1 cellular context compared by ENCODE assay signal in the genomic region with DNA sequence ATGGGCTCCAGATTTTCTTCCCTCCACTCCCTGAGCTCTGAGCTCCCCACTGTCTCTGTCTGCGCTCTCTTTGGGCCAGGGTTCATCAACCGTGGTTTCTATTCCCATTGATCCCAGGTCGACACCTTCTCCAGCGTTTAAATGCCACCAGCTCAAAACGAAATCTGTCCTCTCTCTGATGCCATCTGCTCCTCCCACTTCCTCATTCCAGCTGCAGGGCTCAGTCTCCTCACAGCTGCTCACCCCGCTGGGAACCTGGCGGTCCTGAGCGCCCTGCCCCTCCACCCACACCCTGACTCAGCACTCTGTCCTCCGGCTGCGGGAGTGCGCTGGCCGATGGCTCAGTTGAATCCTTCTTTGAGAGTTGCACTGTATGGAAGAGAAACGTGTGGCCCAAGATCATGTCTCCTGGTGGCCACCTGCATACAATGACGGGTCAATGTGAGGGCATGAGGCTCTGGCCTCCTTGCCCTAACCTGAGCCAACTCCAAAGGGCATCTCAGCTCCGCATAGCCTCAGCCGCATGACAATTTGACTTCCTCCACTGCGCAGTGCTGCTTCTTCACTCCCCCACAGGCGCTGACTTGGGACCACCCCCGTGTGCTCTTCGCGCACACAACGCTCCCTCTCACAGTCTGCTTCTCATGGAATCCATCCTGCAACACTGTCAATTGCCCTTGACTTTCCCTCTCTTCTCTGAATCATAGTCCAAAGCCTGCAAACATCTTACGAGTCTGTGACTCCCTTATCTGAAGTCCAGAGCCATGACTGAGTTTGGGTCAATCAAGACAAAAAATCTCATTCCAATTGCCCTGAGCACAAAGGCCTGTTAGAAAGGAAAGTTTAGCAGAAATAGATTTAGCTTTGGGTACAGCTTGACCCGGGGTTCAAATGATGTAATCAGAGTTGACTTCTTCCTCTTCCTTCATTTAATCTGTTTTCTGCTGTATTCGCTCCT.
TF ChIP-seq lines count a peak whose summit lies in the region.

No MANE protein-coding gene starts in this region.

TF ChIP-seq in HepG2, 621 proteins besides CTCF, POLR2A, EP300 and RAD21 (continued from another document):
- TF ChIP-seq, protein P1, sequence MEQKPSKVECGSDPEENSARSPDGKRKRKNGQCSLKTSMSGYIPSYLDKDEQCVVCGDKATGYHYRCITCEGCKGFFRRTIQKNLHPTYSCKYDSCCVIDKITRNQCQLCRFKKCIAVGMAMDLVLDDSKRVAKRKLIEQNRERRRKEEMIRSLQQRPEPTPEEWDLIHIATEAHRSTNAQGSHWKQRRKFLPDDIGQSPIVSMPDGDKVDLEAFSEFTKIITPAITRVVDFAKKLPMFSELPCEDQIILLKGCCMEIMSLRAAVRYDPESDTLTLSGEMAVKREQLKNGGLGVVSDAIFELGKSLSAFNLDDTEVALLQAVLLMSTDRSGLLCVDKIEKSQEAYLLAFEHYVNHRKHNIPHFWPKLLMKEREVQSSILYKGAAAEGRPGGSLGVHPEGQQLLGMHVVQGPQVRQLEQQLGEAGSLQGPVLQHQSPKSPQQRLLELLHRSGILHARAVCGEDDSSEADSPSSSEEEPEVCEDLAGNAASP (CRISPR knock-in tag; IDR thresholded peaks at IDR 0.05; ENCODE audit: borderline replicate concordance), result no peak
- TF ChIP-seq, protein P2, sequence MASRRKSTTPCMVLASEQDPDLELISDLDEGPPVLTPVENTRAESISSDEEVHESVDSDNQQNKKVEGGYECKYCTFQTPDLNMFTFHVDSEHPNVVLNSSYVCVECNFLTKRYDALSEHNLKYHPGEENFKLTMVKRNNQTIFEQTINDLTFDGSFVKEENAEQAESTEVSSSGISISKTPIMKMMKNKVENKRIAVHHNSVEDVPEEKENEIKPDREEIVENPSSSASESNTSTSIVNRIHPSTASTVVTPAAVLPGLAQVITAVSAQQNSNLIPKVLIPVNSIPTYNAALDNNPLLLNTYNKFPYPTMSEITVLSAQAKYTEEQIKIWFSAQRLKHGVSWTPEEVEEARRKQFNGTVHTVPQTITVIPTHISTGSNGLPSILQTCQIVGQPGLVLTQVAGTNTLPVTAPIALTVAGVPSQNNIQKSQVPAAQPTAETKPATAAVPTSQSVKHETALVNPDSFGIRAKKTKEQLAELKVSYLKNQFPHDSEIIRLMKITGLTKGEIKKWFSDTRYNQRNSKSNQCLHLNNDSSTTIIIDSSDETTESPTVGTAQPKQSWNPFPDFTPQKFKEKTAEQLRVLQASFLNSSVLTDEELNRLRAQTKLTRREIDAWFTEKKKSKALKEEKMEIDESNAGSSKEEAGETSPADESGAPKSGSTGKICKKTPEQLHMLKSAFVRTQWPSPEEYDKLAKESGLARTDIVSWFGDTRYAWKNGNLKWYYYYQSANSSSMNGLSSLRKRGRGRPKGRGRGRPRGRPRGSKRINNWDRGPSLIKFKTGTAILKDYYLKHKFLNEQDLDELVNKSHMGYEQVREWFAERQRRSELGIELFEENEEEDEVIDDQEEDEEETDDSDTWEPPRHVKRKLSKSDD (CRISPR knock-in tag; IDR thresholded peaks at IDR 0.05; ENCODE audit: low read depth), result no peak
TF ChIP-seq in HepG2: peak in this region for 53.
